ENCODE assay signal across 8 cellular contexts in the genomic region with DNA sequence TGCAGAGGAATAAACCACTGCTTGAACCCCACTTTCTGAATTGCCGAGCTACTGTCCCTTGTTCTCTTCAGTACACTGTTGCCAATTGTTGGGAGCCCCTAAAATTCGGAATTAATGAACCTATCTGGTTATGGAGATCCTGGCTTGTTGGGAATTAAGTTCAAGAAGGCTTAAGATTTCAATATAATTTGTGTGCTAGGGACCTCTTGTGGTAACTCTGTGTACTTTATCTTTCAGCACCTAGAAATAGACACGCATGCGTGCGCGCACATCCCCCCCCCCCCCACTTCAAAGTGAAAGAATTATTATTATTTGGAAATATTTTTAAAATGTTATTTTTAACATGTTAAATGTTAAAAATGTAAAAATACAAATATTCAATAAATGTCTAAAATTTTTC. TPM values are rescaled to one million over a fixed set of nuclear protein-coding genes. Genes with fewer than 3 reads are reported as not detected.
DNase-seq lines count a peak whose midpoint lies in the region; ATAC-seq and TF ChIP-seq lines count a peak whose summit lies in the region.

No MANE protein-coding gene starts in this region.

- H3K18ac ChIP-seq in trophoblast cell (ENCODE audit: low read length): no peak overlapping the region

- H3K4ac ChIP-seq in trophoblast cell (ENCODE audit: low read depth, low read length): no peak overlapping the region

- H3K4me3 ChIP-seq in fibroblast of pulmonary artery (replicated peaks; ENCODE audit: low read depth, low read length) (no peak overlapping the region), trophoblast cell (ENCODE audit: low read depth, low read length) (no peak overlapping the region)
- H3K4me3 ChIP-seq in effector memory CD4-positive, alpha-beta T cell (ENCODE audit: insufficient read depth, low read depth, low read length, poor library complexity, severe bottlenecking): no peak overlapping the region

- H3K27ac ChIP-seq in trophoblast cell (ENCODE audit: low read depth, low read length): no peak overlapping the region
- H3K27ac ChIP-seq in effector memory CD4-positive, alpha-beta T cell (ENCODE audit: insufficient read depth, low read length, poor library complexity, severe bottlenecking): no peak overlapping the region

- no peaks in the 10 kb centered on the region for H3K27me3 ChIP-seq in trophoblast cell (ENCODE audit: insufficient read depth, low read length)
- no peaks in the 10 kb centered on the region for H3K27me3 ChIP-seq in effector memory CD4-positive, alpha-beta T cell (replicated peaks; ENCODE audit: control insufficient read depth, insufficient read depth, low read length, poor library complexity, severe bottlenecking)

- no CpG with 5 or more reads among the region's 6 CpGs for WGBS in trophoblast cell (ENCODE audit: extremely low coverage, insufficient coverage, insufficient read length)

- no peaks in the 10 kb centered on the region for H3K4me1 ChIP-seq in trophoblast cell (ENCODE audit: control insufficient read depth in 1 of 2, insufficient read depth in 2 of 2, low read length in 2 of 2)
- H3K4me1 ChIP-seq in effector memory CD4-positive, alpha-beta T cell (ENCODE audit: control insufficient read depth, insufficient read depth, low read length, poor library complexity, severe bottlenecking): no peaks in the 10 kb centered on the region

- no peak for ATAC-seq in HG03045 (IDR thresholded peaks at IDR 0.05; ENCODE audit: unreplicated experiment)

- no peaks in the 10 kb centered on the region for H3K9me3 ChIP-seq in trophoblast cell (ENCODE audit: insufficient read depth, low read depth, low read length)
- H3K9me3 ChIP-seq in effector memory CD4-positive, alpha-beta T cell (ENCODE audit: control insufficient read depth, low read length): no peaks in the 10 kb centered on the region

- no peak overlapping the region for H2BK5ac ChIP-seq in trophoblast cell (ENCODE audit: low read depth, low read length, poor library complexity)

- H3K79me2 ChIP-seq in trophoblast cell (ENCODE audit: control insufficient read depth, insufficient read depth, low read length, poor library complexity): no peaks in the 10 kb centered on the region

- DNase-seq in Daoy (ENCODE audit: low read depth) (peak; percentile 42), KG1 (lab: John Stamatoyannopoulos, UW) (peak; percentile 29), SKM-1 (lab: John Stamatoyannopoulos, UW; ENCODE audit: unreplicated experiment) (peak; percentile 25), fibroblast of pulmonary artery (ENCODE audit: low read depth) (peak; percentile 76), trophoblast cell (peak; percentile 8 to 72), NCI-H187 treated with DMSO at 0.1 percent for 48 hours (lab: John Stamatoyannopoulos, UW) (no peak)
- no peak for DNase-seq in effector memory CD4-positive, alpha-beta T cell

- H3K9ac ChIP-seq in trophoblast cell (ENCODE audit: low read length): no peak overlapping the region

- H4K91ac ChIP-seq in trophoblast cell (ENCODE audit: low read depth, low read length): no peak overlapping the region

- H4K12ac ChIP-seq in trophoblast cell (ENCODE audit: low read depth, low read length): no peak overlapping the region

- no peak overlapping the region for H2BK12ac ChIP-seq in trophoblast cell (ENCODE audit: low read length)

- no peak overlapping the region for H2AFZ ChIP-seq in trophoblast cell (ENCODE audit: insufficient read depth, low read length, poor library complexity)

- no peak overlapping the region for H2AK5ac ChIP-seq in trophoblast cell (ENCODE audit: low read length)

- TF ChIP-seq CTCF in fibroblast of pulmonary artery (IDR thresholded peaks at IDR 0.05; ENCODE audit: low read length, missing control alignments): peak; percentile 56

- H3K4me2 ChIP-seq in trophoblast cell (ENCODE audit: low read length): no peak overlapping the region

- H3K36me3 ChIP-seq in trophoblast cell (ENCODE audit: control insufficient read depth in 1 of 2, insufficient read depth in 2 of 2, low read length in 2 of 2): no peaks in the 10 kb centered on the region
- no peaks in the 10 kb centered on the region for H3K36me3 ChIP-seq in effector memory CD4-positive, alpha-beta T cell (ENCODE audit: control insufficient read depth, insufficient read depth, low read length)

- no peak overlapping the region for H2BK120ac ChIP-seq in trophoblast cell (ENCODE audit: insufficient read depth, low read length, poor library complexity)

- no peak overlapping the region for H4K8ac ChIP-seq in trophoblast cell (ENCODE audit: low read depth, low read length)

- no peak overlapping the region for H3K14ac ChIP-seq in trophoblast cell (ENCODE audit: low read length)

- no peaks in the 10 kb centered on the region for H3K79me1 ChIP-seq in trophoblast cell (ENCODE audit: low read length)

- no peak overlapping the region for H3K23ac ChIP-seq in trophoblast cell (ENCODE audit: low read length)

RNA-seq across cellular contexts. Expression of a gene that starts 53.3 kb away (rescaled TPM):
- 26.8 and 38.2 TPM in 2 replicates for total RNA-seq in Daoy (2014; rRNA removed; shearing (Covaris generic))
- polyA plus RNA-seq in trophoblast cell (2013): 22.4 and 22.6 TPM in 2 replicates

Comparison
In these comparisons a context has a peak if more than half of its experiments do, and no peak if none do; other contexts are left out.
1. DNase-seq: peak in Daoy (single experiment), KG1 (single experiment), SKM-1 (single experiment), fibroblast of pulmonary artery (single experiment) and trophoblast cell (2 of 2); none in effector memory CD4-positive, alpha-beta T cell (0 of 3) and NCI-H187 treated with DMSO at 0.1 percent for 48 hours (single experiment).